1 cellular context compared by ENCODE assay signal in genomic region chr6:43804550-43805223, GRCh38.
TF ChIP-seq lines count a peak whose summit lies in the region.

No MANE protein-coding gene starts in this region.

TF ChIP-seq in K562, 482 proteins besides CTCF, POLR2A, EP300 and RAD21:
- TF ChIP-seq IRF1 (CRISPR knock-in tag; IDR thresholded peaks at IDR 0.05; ENCODE audit: borderline replicate concordance) (no peak), ZNF24 (IDR thresholded peaks at IDR 0.05) (peak; percentile 51; the same call in 1 of the 2 replicates)
